Comparison of ENCODE assay signal across 26 cellular contexts in the genomic region with DNA sequence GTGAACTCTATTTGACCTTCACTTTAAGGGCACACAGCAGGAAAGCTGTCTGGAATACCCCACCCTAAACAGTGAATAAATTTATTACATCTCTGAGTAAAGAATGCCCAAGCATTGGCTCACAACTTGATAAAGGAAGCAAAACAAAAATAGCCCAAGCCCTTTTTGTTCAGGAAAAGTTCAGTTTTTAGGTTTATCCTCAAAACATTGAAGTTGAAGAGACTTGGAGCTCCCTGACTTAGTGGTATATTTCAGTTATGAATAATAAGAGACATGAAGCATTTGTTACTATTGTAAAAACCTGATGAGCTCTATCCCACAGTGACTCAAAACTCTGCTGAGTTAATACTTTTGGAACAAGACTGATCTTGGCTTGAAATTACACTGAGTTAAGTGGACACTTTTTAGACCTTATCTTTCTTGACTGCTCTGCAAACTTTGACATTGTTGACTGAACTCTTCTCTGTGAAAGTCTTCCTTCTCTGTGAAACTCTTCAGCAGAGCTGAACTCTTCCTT.
"Had no signal": no experiment of that assay in that cellular context is flagged by ENCODE, and none has a peak within 500 bp of the region (broad histone marks: within the 10 kb centered on the region; RNA-seq: fewer than 3 reads in every experiment).

No MANE protein-coding gene starts in this region.

- H3K36me3 Mint-ChIP-seq: activated CD8-positive, alpha-beta memory T cell treated with anti-CD3 and anti-CD28 coated beads, Interleukin-2, amount 10 ng/mL, durations not matched to agents 7 days and 5 days had no signal

- DNase-seq: activated CD4-positive, alpha-beta T cell treated with anti-CD3 and anti-CD28 coated beads for 1 hour; activated CD4-positive, alpha-beta T cell treated with anti-CD3 and anti-CD28 coated beads, Interleukin-2, amount 50 U/mL, for 48 hours; activated CD8-positive, alpha-beta memory T cell treated with anti-CD3 and anti-CD28 coated beads, Interleukin-2, amount 10 ng/mL, durations not matched to agents 7 days and 5 days; activated naive CD4-positive, alpha-beta T cell treated with anti-CD3 and anti-CD28 coated beads for 36 hours; activated naive CD8-positive, alpha-beta T cell treated with anti-CD3 and anti-CD28 coated beads, Interleukin-2, amount 50 U/mL, for 24 hours; activated T-cell treated with anti-CD3 and anti-CD28 coated beads, Interleukin-2, amount 50 U/mL, for 1 hour; central memory CD4-positive, alpha-beta T cell; effector CD4-positive, alpha-beta T cell; islet precursor cell; left lung; mesenchymal stem cell; nephron progenitor cell; occipital lobe; stimulated activated CD4-positive, alpha-beta T cell treated with anti-CD3 and anti-CD28 coated beads, Interleukin-15, amount 100 ng/mL, for 24 hours; stimulated activated CD4-positive, alpha-beta T cell treated with anti-CD3 and anti-CD28 coated beads, Interleukin-4, amount 100 ng/mL, for 24 hours; T-helper 1 cell; upper lobe of left lung had no signal

- H3K27ac ChIP-seq: ascending aorta, coronary artery, right atrium auricular region, skin epidermis, upper lobe of left lung, VCaP had no signal

- H3K27me3 Mint-ChIP-seq: activated CD8-positive, alpha-beta memory T cell treated with anti-CD3 and anti-CD28 coated beads, Interleukin-2, amount 10 ng/mL, durations not matched to agents 7 days and 5 days; activated naive CD8-positive, alpha-beta T cell treated with anti-CD3 and anti-CD28 coated beads, Interleukin-2, amount 50 U/mL, for 24 hours; progenitor cell of endocrine pancreas; stimulated activated naive CD8-positive, alpha-beta T cell treated with anti-CD3 and anti-CD28 coated beads, Interleukin-15, Interleukin-2, amounts not matched to agents 100 ng/mL and 50 ng/mL, for 24 hours had no signal

- ATAC-seq: activated CD8-positive, alpha-beta memory T cell treated with anti-CD3 and anti-CD28 coated beads, Interleukin-2, amount 10 ng/mL, durations not matched to agents 7 days and 5 days; activated naive CD8-positive, alpha-beta T cell treated with anti-CD3 and anti-CD28 coated beads, Interleukin-2, amount 50 U/mL, for 24 hours; left lung; SK-N-SH treated with all-trans-retinoic acid at 6 μM for 48 hours had no signal

- H3K4me3 ChIP-seq: ascending aorta, coronary artery, left lung, right atrium auricular region, skin epidermis, upper lobe of left lung had no signal

- H3K4me1 Mint-ChIP-seq: activated CD8-positive, alpha-beta memory T cell treated with anti-CD3 and anti-CD28 coated beads, Interleukin-2, amount 10 ng/mL, durations not matched to agents 7 days and 5 days; activated naive CD8-positive, alpha-beta T cell treated with anti-CD3 and anti-CD28 coated beads, Interleukin-2, amount 50 U/mL, for 24 hours had no signal

- H3K4me3 Mint-ChIP-seq: activated CD8-positive, alpha-beta memory T cell treated with anti-CD3 and anti-CD28 coated beads, Interleukin-2, amount 10 ng/mL, durations not matched to agents 7 days and 5 days; activated naive CD4-positive, alpha-beta T cell treated with anti-CD3 and anti-CD28 coated beads for 36 hours; activated naive CD8-positive, alpha-beta T cell treated with anti-CD3 and anti-CD28 coated beads, Interleukin-2, amount 50 U/mL, for 24 hours; nephron progenitor cell; stimulated activated naive CD8-positive, alpha-beta T cell treated with anti-CD3 and anti-CD28 coated beads, Interleukin-15, Interleukin-2, amounts not matched to agents 100 ng/mL and 50 ng/mL, for 24 hours had no signal

- H3K27ac Mint-ChIP-seq: activated CD8-positive, alpha-beta memory T cell treated with anti-CD3 and anti-CD28 coated beads, Interleukin-2, amount 10 ng/mL, durations not matched to agents 7 days and 5 days; activated naive CD4-positive, alpha-beta T cell treated with anti-CD3 and anti-CD28 coated beads for 36 hours; activated naive CD8-positive, alpha-beta T cell treated with anti-CD3 and anti-CD28 coated beads, Interleukin-2, amount 50 U/mL, for 24 hours; activated T-helper 2 cell treated with anti-CD3 and anti-CD28 coated beads, Interferon-gamma antibody, Interleukin-2, Interleukin-4, amounts not matched to agents 10 μg/mL and 5 μg/mL and 100 μg/mL, durations not matched to agents 14 hours and 24 hours and 36 hours; nephron progenitor cell; progenitor cell of endocrine pancreas; stimulated activated naive CD8-positive, alpha-beta T cell treated with anti-CD3 and anti-CD28 coated beads, Interleukin-15, Interleukin-2, amounts not matched to agents 100 ng/mL and 50 ng/mL, for 24 hours had no signal

- H3K27me3 ChIP-seq: ascending aorta, left lung, right atrium auricular region, upper lobe of left lung had no signal

- H3K9me3 Mint-ChIP-seq: activated naive CD4-positive, alpha-beta T cell treated with anti-CD3 and anti-CD28 coated beads for 36 hours; activated naive CD8-positive, alpha-beta T cell treated with anti-CD3 and anti-CD28 coated beads, Interleukin-2, amount 50 U/mL, for 24 hours; activated T-helper 2 cell treated with anti-CD3 and anti-CD28 coated beads, Interferon-gamma antibody, Interleukin-2, Interleukin-4, amounts not matched to agents 10 μg/mL and 5 μg/mL and 100 μg/mL, durations not matched to agents 14 hours and 24 hours and 36 hours; nephron progenitor cell; stimulated activated naive CD8-positive, alpha-beta T cell treated with anti-CD3 and anti-CD28 coated beads, Interleukin-15, Interleukin-2, amounts not matched to agents 100 ng/mL and 50 ng/mL, for 24 hours had no signal

- H3K9me3 ChIP-seq: ascending aorta, left lung, right atrium auricular region, upper lobe of left lung had no signal

- H3K36me3 ChIP-seq: ascending aorta, left lung, right atrium auricular region, upper lobe of left lung had no signal
